29 cellular contexts compared by ENCODE assay signal in the genomic region with DNA sequence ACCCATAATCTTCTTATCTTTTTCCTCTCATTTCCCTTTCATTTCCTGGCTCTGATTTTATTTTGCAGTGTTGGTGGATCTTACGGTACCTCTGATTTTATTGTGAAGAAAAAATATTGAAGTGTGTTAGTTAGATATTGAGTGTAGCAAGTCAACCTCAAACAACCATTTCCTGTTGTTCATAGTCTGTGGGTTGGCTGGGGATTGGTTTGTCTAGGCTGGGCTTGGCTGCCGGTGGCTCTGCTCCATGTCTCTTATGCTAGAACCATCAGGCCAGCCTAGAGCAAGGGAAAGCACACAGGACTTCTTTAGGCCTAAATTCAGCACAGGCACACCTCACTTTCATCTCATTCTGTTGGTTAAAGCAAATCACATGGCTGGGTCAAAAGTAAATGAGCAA.
DNase-seq lines count a peak whose midpoint lies in the region; ATAC-seq and TF ChIP-seq lines count a peak whose summit lies in the region.
"Had no signal": no experiment of that assay in that cellular context is flagged by ENCODE, and none has a peak within 500 bp of the region (broad histone marks: within the 10 kb centered on the region; RNA-seq: fewer than 3 reads in every experiment).

No MANE protein-coding gene starts in this region.

- H3K27ac Mint-ChIP-seq in progenitor cell of endocrine pancreas = peak overlapping the region; percentile 10
- H3K27ac Mint-ChIP-seq: activated CD4-positive, alpha-beta T cell treated with anti-CD3 and anti-CD28 coated beads for 36 hours; activated CD8-positive, alpha-beta T cell treated with anti-CD3 and anti-CD28 coated beads for 36 hours; activated T-helper 17 cell treated with anti-CD3 and anti-CD28 coated beads, Interleukin-2, amount 50 U/mL, for 72 hours; IgD-negative memory B cell; natural killer cell treated with Interleukin-12 subunit alpha and Interleukin-12 subunit beta and Interleukin-15 and Interleukin-18, amount 100 ng/mL, for 72 hours; T-helper 2 cell treated with Interferon-gamma antibody and Interleukin-4, amounts not matched to agents 5 μg/mL and 100 μg/mL, for 36 hours had no signal

- intact Hi-C loops in mucosa of descending colon (cut with DNase I, micrococcal nuclease) = no loop called here

- no peaks in the 10 kb centered on the region for H3K36me3 Mint-ChIP-seq in progenitor cell of endocrine pancreas (ENCODE audit: insufficient read depth)
- H3K36me3 Mint-ChIP-seq: natural killer cell treated with Interleukin-12 subunit alpha and Interleukin-12 subunit beta and Interleukin-15 and Interleukin-18, amount 100 ng/mL, for 72 hours had no signal

- H3K27me3 Mint-ChIP-seq in progenitor cell of endocrine pancreas = no peaks in the 10 kb centered on the region
- H3K27me3 Mint-ChIP-seq: natural killer cell treated with Interleukin-12 subunit alpha and Interleukin-12 subunit beta and Interleukin-15 and Interleukin-18, amount 100 ng/mL, for 72 hours had no signal

- H3K4me1 ChIP-seq in mucosa of descending colon (ENCODE audit: low read depth) = peaks cover 5% of the 10 kb centered on the region
- H3K4me1 ChIP-seq: right atrium auricular region, suprapubic skin had no signal

- H3K4me1 Mint-ChIP-seq in progenitor cell of endocrine pancreas (ENCODE audit: low read depth) = peaks cover 26% of the 10 kb centered on the region
- H3K4me1 Mint-ChIP-seq: activated T-helper 17 cell treated with anti-CD3 and anti-CD28 coated beads, Interleukin-2, amount 50 U/mL, for 72 hours had no signal

- H3K4me3 Mint-ChIP-seq in progenitor cell of endocrine pancreas (ENCODE audit: low read depth) = no peak overlapping the region
- H3K4me3 Mint-ChIP-seq: activated CD4-positive, alpha-beta T cell treated with anti-CD3 and anti-CD28 coated beads for 36 hours; activated CD8-positive, alpha-beta T cell treated with anti-CD3 and anti-CD28 coated beads for 36 hours; activated T-helper 17 cell treated with anti-CD3 and anti-CD28 coated beads, Interleukin-2, amount 50 U/mL, for 72 hours; IgD-negative memory B cell; natural killer cell treated with Interleukin-12 subunit alpha and Interleukin-12 subunit beta and Interleukin-15 and Interleukin-18, amount 100 ng/mL, for 72 hours; T-helper 2 cell treated with Interferon-gamma antibody and Interleukin-4, amounts not matched to agents 5 μg/mL and 100 μg/mL, for 36 hours had no signal

- DNase-seq in NCI-H510A treated with DMSO at 0.1 percent for 48 hours (lab: John Stamatoyannopoulos, UW) = peak; percentile 13
- DNase-seq in NCI-H510A (lab: John Stamatoyannopoulos, UW) = no peak
- peak; percentile 20 for DNase-seq in Jurkat, Clone E6-1 (ENCODE audit: low read depth, low spot score)
- DNase-seq in progenitor cell of endocrine pancreas (ENCODE audit: low spot score, unreplicated experiment) = no peak
- DNase-seq in mucosa of descending colon = no peak
- no peak for DNase-seq in NCI-H2171 treated with DMSO at 0.1 percent for 48 hours (lab: John Stamatoyannopoulos, UW)
- no peak for DNase-seq in DMS153 treated with DMSO at 0.1 percent for 48 hours (lab: John Stamatoyannopoulos, UW; ENCODE audit: unreplicated experiment)
- DNase-seq: activated CD4-positive, alpha-beta T cell treated with anti-CD3 and anti-CD28 coated beads for 36 hours; activated CD8-positive, alpha-beta T cell treated with anti-CD3 and anti-CD28 coated beads for 36 hours; activated naive CD4-positive, alpha-beta T cell treated with anti-CD3 and anti-CD28 coated beads, Interleukin-2, amount 50 U/mL, for 16 hours; amniotic stem cell; dorsolateral prefrontal cortex; GOT3; NCI-H1436 treated with DMSO at 0.1 percent for 48 hours; NCI-H2081 treated with DMSO at 0.1 percent for 48 hours; NCI-H345; NCI-H748 treated with DMSO at 0.1 percent for 48 hours; ovary; stimulated activated CD4-positive, alpha-beta T cell treated with anti-CD3 and anti-CD28 coated beads, Interleukin-1b, Interleukin-23, amount 100 ng/mL, for 48 hours; stimulated activated naive CD4-positive, alpha-beta T cell treated with Interleukin-2 at 50 U/mL for 16 hours had no signal

- no peaks in the 10 kb centered on the region for H3K9me3 Mint-ChIP-seq in progenitor cell of endocrine pancreas (ENCODE audit: low read depth)
- H3K9me3 Mint-ChIP-seq: activated CD8-positive, alpha-beta T cell treated with anti-CD3 and anti-CD28 coated beads for 36 hours; activated T-helper 17 cell treated with anti-CD3 and anti-CD28 coated beads, Interleukin-2, amount 50 U/mL, for 72 hours; T-helper 2 cell treated with Interferon-gamma antibody and Interleukin-4, amounts not matched to agents 5 μg/mL and 100 μg/mL, for 36 hours had no signal

- ATAC-seq in HG02943 (IDR thresholded peaks at IDR 0.05; ENCODE audit: low read depth, unreplicated experiment) (peak; percentile 65), mucosa of descending colon (no peak)
- ATAC-seq: activated CD4-positive, alpha-beta T cell treated with anti-CD3 and anti-CD28 coated beads for 36 hours; activated CD8-positive, alpha-beta T cell treated with anti-CD3 and anti-CD28 coated beads for 36 hours; activated T-helper 17 cell treated with anti-CD3 and anti-CD28 coated beads, Interleukin-2, amount 50 U/mL, for 72 hours; natural killer cell treated with Interleukin-12 subunit alpha and Interleukin-12 subunit beta and Interleukin-15 and Interleukin-18, amount 100 ng/mL, for 72 hours had no signal

- H3K4me3 ChIP-seq in Jurkat, Clone E6-1 (ENCODE audit: low read length) = no peak overlapping the region
- no peak overlapping the region for H3K4me3 ChIP-seq in mucosa of descending colon
- H3K4me3 ChIP-seq: dorsolateral prefrontal cortex, hepatocyte, lung, ovary, right atrium auricular region, suprapubic skin had no signal

- no peaks in the 10 kb centered on the region for H3K9me3 ChIP-seq in mucosa of descending colon
- H3K9me3 ChIP-seq: ovary, right atrium auricular region, suprapubic skin had no signal

- H3K36me3 ChIP-seq in mucosa of descending colon (ENCODE audit: low read depth) = no peaks in the 10 kb centered on the region
- H3K36me3 ChIP-seq: ovary, right atrium auricular region, suprapubic skin had no signal

- no peak for TF ChIP-seq CTCF in progenitor cell of endocrine pancreas (IDR thresholded peaks at IDR 0.05; ENCODE audit: unreplicated experiment)
- no peak for TF ChIP-seq CTCF in mucosa of descending colon (IDR thresholded peaks at IDR 0.05)

Comparison
In these comparisons a context has a peak if more than half of its experiments do, and no peak if none do; other contexts are left out.
1. DNase-seq: peak in NCI-H510A treated with DMSO at 0.1 percent for 48 hours (single experiment) and Jurkat, Clone E6-1 (single experiment); none in NCI-H510A (single experiment), progenitor cell of endocrine pancreas (single experiment), mucosa of descending colon (0 of 3), NCI-H2171 treated with DMSO at 0.1 percent for 48 hours (single experiment) and DMS153 treated with DMSO at 0.1 percent for 48 hours (single experiment).